In the genomic region with DNA sequence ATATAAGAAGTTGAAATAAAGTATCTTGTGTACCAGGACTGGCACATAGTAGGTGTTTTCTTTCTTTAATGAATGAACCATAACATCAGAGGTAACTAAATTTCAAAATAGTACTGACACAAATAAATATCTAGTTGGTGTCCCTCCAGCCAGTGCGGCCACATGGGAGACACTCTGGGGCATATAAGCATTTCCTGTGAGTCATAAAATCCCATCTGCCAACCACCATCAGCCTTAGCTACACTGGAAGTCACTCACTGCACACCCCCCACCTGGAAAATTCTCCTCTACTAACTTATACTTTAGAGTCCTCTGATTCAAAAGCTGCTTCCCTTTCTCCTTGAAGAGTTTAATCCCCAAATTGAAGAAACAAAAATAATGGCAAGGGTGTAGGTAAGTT, we compare ENCODE assay signal across 1 cellular context.
TF ChIP-seq lines count a peak whose summit lies in the region.

No MANE protein-coding gene starts in this region.

TF ChIP-seq in WTC11, 78 proteins besides CTCF, POLR2A, EP300 and RAD21 (continued from another document):
- TF ChIP-seq PRDM15 (CRISPR knock-in tag; IDR thresholded peaks at IDR 0.05), result no peak
- TF ChIP-seq CDX4 (CRISPR knock-in tag; IDR thresholded peaks at IDR 0.05; ENCODE audit: borderline replicate concordance), result no peak
